ENCODE assay signal across 8 cellular contexts in the genomic region with DNA sequence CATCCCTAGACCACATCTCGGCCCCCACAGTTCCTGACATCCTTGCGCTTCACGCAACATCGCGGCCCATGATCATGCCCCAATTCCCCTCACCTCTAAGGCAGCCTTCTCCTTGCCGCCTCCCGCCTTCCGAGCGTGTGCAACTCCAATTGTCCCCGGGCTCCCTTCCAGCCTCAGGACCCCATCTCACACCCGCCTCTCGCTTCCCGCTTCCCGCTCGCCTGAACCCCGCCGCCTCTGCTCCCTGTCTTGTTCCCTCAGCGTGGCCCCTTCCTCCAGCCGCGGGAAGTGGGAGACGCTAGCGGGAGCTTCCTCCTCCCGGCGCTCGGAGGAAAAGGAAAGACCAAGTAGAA. TPM values are rescaled to one million over a fixed set of nuclear protein-coding genes. Genes with fewer than 3 reads are reported as not detected.
A peak's percentile ranks its signal among the peaks of the same experiment; 100 is the strongest.
DNase-seq lines count a peak whose midpoint lies in the region; ATAC-seq and TF ChIP-seq lines count a peak whose summit lies in the region.
"Not testable (repeated sequence)": the region's sequence is repeated elsewhere in the genome, so short reads cannot be mapped to it uniquely, and the experiment has no call there.

No MANE protein-coding gene starts in this region.

- H2AFZ ChIP-seq in H9 (ENCODE audit: low read length), result not testable (repeated sequence)

- intact Hi-C loops in activated naive CD4-positive, alpha-beta T cell treated with anti-CD3 and anti-CD28 coated beads for 36 hours (cut with micrococcal nuclease); dorsolateral prefrontal cortex (cut with DNase I): not testable (repeated sequence)

- H3K4me1 ChIP-seq in H9 (ENCODE audit: insufficient read depth, low read length); right atrium auricular region: not testable (repeated sequence)

- H2BK20ac ChIP-seq in H9 (ENCODE audit: low read depth, low read length, poor library complexity, severe bottlenecking), result not testable (repeated sequence)

- H3K36me3 Mint-ChIP-seq in H9 (ENCODE audit: insufficient read depth in 1 of 3, low read depth in 3 of 3); T-cell; activated naive CD4-positive, alpha-beta T cell treated with anti-CD3 and anti-CD28 coated beads for 36 hours (ENCODE audit: low read depth); nephron (ENCODE audit: low read depth): not testable (repeated sequence)

- H3T11ph ChIP-seq in H9 (ENCODE audit: low read length), result not testable (repeated sequence)

- CTCF ChIA-PET in AG04449 (lab: Yijun Ruan, JAX); T-cell (lab: Charles Lee); activated naive CD4-positive, alpha-beta T cell treated with anti-CD3 and anti-CD28 coated beads for 36 hours (lab: Charles Lee): not testable (repeated sequence)

- H3K27ac ChIP-seq in H9 (ENCODE audit: insufficient read length, low read depth, low read length), result not testable (repeated sequence)
- H3K27ac ChIP-seq in dorsolateral prefrontal cortex, result peak overlapping the region in 21 of 59 donors; percentile 53 to 81 (median 71)
- H3K27ac ChIP-seq in right atrium auricular region, result peak overlapping the region; percentile 51 to 60

- DNase-seq in AG04449 (ENCODE audit: low read depth, low spot score); H9; activated naive CD4-positive, alpha-beta T cell treated with anti-CD3 and anti-CD28 coated beads for 36 hours; dorsolateral prefrontal cortex; right atrium auricular region (ENCODE audit: low spot score): not testable (repeated sequence)
- DNase-seq in T-cell, result peak in 3 of 34 experiments; percentile 0 to 3 (median 0)
- peak; percentile 25 for DNase-seq in stimulated activated CD8-positive, alpha-beta memory T cell treated with anti-CD3 and anti-CD28 coated beads, Interleukin-4, amount 100 ng/mL, for 48 hours

- H3K4me2 ChIP-seq in H9 (ENCODE audit: insufficient read depth, insufficient read length, low read length), result not testable (repeated sequence)

- not testable (repeated sequence) for H3K27ac Mint-ChIP-seq in H9; T-cell; activated naive CD4-positive, alpha-beta T cell treated with anti-CD3 and anti-CD28 coated beads for 36 hours; nephron

- not testable (repeated sequence) for H3K56ac ChIP-seq in H9 (ENCODE audit: insufficient read length, low read depth, low read length)

- not testable (repeated sequence) for H3K27me3 Mint-ChIP-seq in H9 (ENCODE audit: low read depth); T-cell; activated naive CD4-positive, alpha-beta T cell treated with anti-CD3 and anti-CD28 coated beads for 36 hours (ENCODE audit: low read depth); nephron (ENCODE audit: low read depth)

- H3K23ac ChIP-seq in H9 (ENCODE audit: insufficient read length, low read depth, low read length), result not testable (repeated sequence)

- H3K18ac ChIP-seq in H9 (ENCODE audit: insufficient read length, low read depth, low read length), result not testable (repeated sequence)

- H4K20me1 ChIP-seq in H9 (ENCODE audit: control insufficient read depth, insufficient read depth, insufficient read length), result not testable (repeated sequence)

- H4K5ac ChIP-seq in H9 (ENCODE audit: insufficient read length, low read depth, low read length), result not testable (repeated sequence)

- no CpG with 5 or more reads among the region's 25 CpGs for WGBS in H9 (ENCODE audit: extremely low coverage, insufficient read length, low lambda C conversion rate)

- H3K9me3 Mint-ChIP-seq in H9; T-cell; activated naive CD4-positive, alpha-beta T cell treated with anti-CD3 and anti-CD28 coated beads for 36 hours; nephron: not testable (repeated sequence)

- not testable (repeated sequence) for H2BK120ac ChIP-seq in H9 (ENCODE audit: low read depth, low read length, poor library complexity, severe bottlenecking)

- not testable (repeated sequence) for TF ChIP-seq CTCF in AG04449 (IDR thresholded peaks at IDR 0.05; ENCODE audit: insufficient read depth, low read length, missing control alignments); H9 (conservative IDR thresholded peaks at IDR 0.05); dorsolateral prefrontal cortex (IDR thresholded peaks at IDR 0.05 in 54 of 56, conservative IDR thresholded peaks at IDR 0.05 in 2 of 56; ENCODE audit: low read depth in 1 of 56, partially characterized antibody in 56 of 56); right atrium auricular region (IDR thresholded peaks at IDR 0.05); nephron (IDR thresholded peaks at IDR 0.05; ENCODE audit: unreplicated experiment in 3 of 3)

- not testable (repeated sequence) for H4K8ac ChIP-seq in H9 (replicated peaks; ENCODE audit: insufficient read length, low read depth, low read length)

- H3K4me3 Mint-ChIP-seq in H9, result peak overlapping the region; percentile 61 to 76
- peak overlapping the region; percentile 31 to 79 (median 62) for H3K4me3 Mint-ChIP-seq in T-cell
- peak overlapping the region; percentile 67 for H3K4me3 Mint-ChIP-seq in activated naive CD4-positive, alpha-beta T cell treated with anti-CD3 and anti-CD28 coated beads for 36 hours
- peak overlapping the region; percentile 69 to 76 (median 70) for H3K4me3 Mint-ChIP-seq in nephron

- not testable (repeated sequence) for H3K9me3 ChIP-seq in H9 (ENCODE audit: control insufficient read depth, low read depth, low read length); right atrium auricular region

- not testable (repeated sequence) for H2BK12ac ChIP-seq in H9 (ENCODE audit: insufficient read length, low read depth, low read length)

- H3K14ac ChIP-seq in H9 (ENCODE audit: insufficient read depth, low read length), result not testable (repeated sequence)

- H3K36me3 ChIP-seq in right atrium auricular region, result not testable (repeated sequence)

- H3K4me3 ChIP-seq in AG04449 (ENCODE audit: low read depth, low read length), result peak overlapping the region; percentile 54
- H3K4me3 ChIP-seq in dorsolateral prefrontal cortex, result peak overlapping the region in 53 of 59 donors; percentile 29 to 69 (median 48)
- H3K4me3 ChIP-seq in right atrium auricular region, result peak overlapping the region; percentile 43 to 48

- ATAC-seq in T-cell (replicated peaks in 1 of 4), result not testable (repeated sequence)

- not testable (repeated sequence) for H4K91ac ChIP-seq in H9 (ENCODE audit: insufficient read length, low read depth, low read length)

- H2BK15ac ChIP-seq in H9 (ENCODE audit: low read depth, low read length), result not testable (repeated sequence)

- H3K79me1 ChIP-seq in H9 (ENCODE audit: insufficient read depth, low read depth, low read length, poor library complexity, severe bottlenecking), result not testable (repeated sequence)

- H3K4ac ChIP-seq in H9 (ENCODE audit: low read depth, low read length), result not testable (repeated sequence)

- H3K9ac ChIP-seq in H9 (ENCODE audit: extremely low read depth, insufficient read length, low read length), result not testable (repeated sequence)

- not testable (repeated sequence) for H3K27me3 ChIP-seq in H9 (ENCODE audit: insufficient read depth, low read length); dorsolateral prefrontal cortex; right atrium auricular region

- not testable (repeated sequence) for H2AK5ac ChIP-seq in H9 (ENCODE audit: insufficient read length, low read length)

- POLR2A ChIA-PET in AG04449 (lab: Yijun Ruan, JAX); T-cell (lab: Charles Lee): not testable (repeated sequence)

- H3K23me2 ChIP-seq in H9 (ENCODE audit: insufficient read length, low read depth, low read length, poor library complexity, severe bottlenecking), result not testable (repeated sequence)

- not testable (repeated sequence) for H3K79me2 ChIP-seq in H9 (ENCODE audit: insufficient read depth, low read length)

- H2BK5ac ChIP-seq in H9 (ENCODE audit: insufficient read length, low read length), result not testable (repeated sequence)

- not testable (repeated sequence) for H3K4me1 Mint-ChIP-seq in H9; T-cell; activated naive CD4-positive, alpha-beta T cell treated with anti-CD3 and anti-CD28 coated beads for 36 hours (ENCODE audit: low read depth); nephron

RNA-seq across cellular contexts. Expression of a gene that starts 0.8 kb away (rescaled TPM):
- total RNA-seq in H9 (2021) (36.5 and 37.9 TPM in 2 replicates), T-cell (10 to 100 TPM; 26.1 to 37.0 (median 32.9) TPM), dorsolateral prefrontal cortex (100 to 1,000 TPM in 116 of 120 experiments, 10 to 100 TPM in 4; 95.2 to 174 (median 124) TPM), right atrium auricular region (10 to 100 TPM; 26.4 to 29.0 TPM)
- total RNA-seq in activated naive CD4-positive, alpha-beta T cell treated with anti-CD3 and anti-CD28 coated beads for 36 hours, result 10 to 100 TPM; 42.4 to 47.8 TPM

RNA-seq across cellular contexts. Expression of a gene that starts 1.5 kb away (rescaled TPM):
- total RNA-seq in H9 (2021), result 10.5 and 11.4 TPM in 2 replicates
- total RNA-seq in T-cell, result 1 to 10 TPM in 3 of 5 donors, under 1 TPM in 2; 0.30 to 1.7 (median 1.5) TPM
- total RNA-seq in activated naive CD4-positive, alpha-beta T cell treated with anti-CD3 and anti-CD28 coated beads for 36 hours, result 10 to 100 TPM; 55.1 to 56.0 TPM
- 1 to 10 TPM in 115 of 120 experiments, under 1 TPM in 3, not detected in 2; 0.78 to 7.2 (median 2.9) TPM for total RNA-seq in dorsolateral prefrontal cortex
- total RNA-seq in right atrium auricular region, result under 1 TPM in 1 of 2 donors, not detected in 1; 0.28 TPM
